In genomic region chr14:35786856-35787255, GRCh38 we compare ENCODE assay signal across 15 cellular contexts. TPM values are rescaled to one million over a fixed set of nuclear protein-coding genes. Genes with fewer than 3 reads are reported as not detected.
DNase-seq lines count a peak whose midpoint lies in the region; ATAC-seq lines count a peak whose summit lies in the region.
"Had no signal": no experiment of that assay in that cellular context is flagged by ENCODE, and none has a peak within 500 bp of the region (broad histone marks: within the 10 kb centered on the region; RNA-seq: fewer than 3 reads in every experiment).

No MANE protein-coding gene starts in this region.

- ATAC-seq in activated CD4-positive, CD25-positive, alpha-beta regulatory T cell treated with anti-CD3 and anti-CD28 coated beads, Interleukin-2, amount 50 U/mL, for 24 hours = peak; percentile 82 to 88
- ATAC-seq in stimulated activated naive CD8-positive, alpha-beta T cell treated with anti-CD3 and anti-CD28 coated beads, Interleukin-15, amount 100 ng/mL, for 72 hours = peak; percentile 80
- no peak for ATAC-seq in stimulated activated naive CD8-positive, alpha-beta T cell treated with anti-CD3 and anti-CD28 coated beads, Interleukin-15, Interleukin-2, amounts not matched to agents 100 U/mL and 50 U/mL, for 24 hours
- ATAC-seq: CD8-positive, alpha-beta T cell; GM23338 had no signal

- H3K4me1 Mint-ChIP-seq in activated naive CD4-positive, alpha-beta T cell treated with anti-CD3 and anti-CD28 coated beads for 36 hours (ENCODE audit: low read depth) = peaks cover 38% of the 10 kb centered on the region
- H3K4me1 Mint-ChIP-seq in activated naive CD4-positive, alpha-beta T cell treated with anti-CD3 and anti-CD28 coated beads, Interleukin-2, amount 10 ng/mL, durations not matched to agents 7 days and 5 days = peaks cover 16% of the 10 kb centered on the region
- H3K4me1 Mint-ChIP-seq in stimulated activated naive CD8-positive, alpha-beta T cell treated with anti-CD3 and anti-CD28 coated beads, Interleukin-15, amount 100 ng/mL, for 72 hours = peaks cover 43% of the 10 kb centered on the region
- H3K4me1 Mint-ChIP-seq: GM23338 had no signal

- no peak overlapping the region for H3K27ac Mint-ChIP-seq in activated naive CD4-positive, alpha-beta T cell treated with anti-CD3 and anti-CD28 coated beads for 36 hours
- no peak overlapping the region for H3K27ac Mint-ChIP-seq in activated naive CD4-positive, alpha-beta T cell treated with anti-CD3 and anti-CD28 coated beads, Interleukin-2, amount 10 ng/mL, durations not matched to agents 7 days and 5 days
- H3K27ac Mint-ChIP-seq in stimulated activated naive CD8-positive, alpha-beta T cell treated with anti-CD3 and anti-CD28 coated beads, Interleukin-15, amount 100 ng/mL, for 72 hours = no peak overlapping the region
- H3K27ac Mint-ChIP-seq: CD14-positive monocyte; CD8-positive, alpha-beta T cell; GM23338 had no signal

- H3K27me3 Mint-ChIP-seq in activated naive CD4-positive, alpha-beta T cell treated with anti-CD3 and anti-CD28 coated beads for 36 hours (ENCODE audit: low read depth) = no peaks in the 10 kb centered on the region
- H3K27me3 Mint-ChIP-seq in activated naive CD4-positive, alpha-beta T cell treated with anti-CD3 and anti-CD28 coated beads, Interleukin-2, amount 10 ng/mL, durations not matched to agents 7 days and 5 days = no peaks in the 10 kb centered on the region
- no peaks in the 10 kb centered on the region for H3K27me3 Mint-ChIP-seq in stimulated activated naive CD8-positive, alpha-beta T cell treated with anti-CD3 and anti-CD28 coated beads, Interleukin-15, amount 100 ng/mL, for 72 hours

- peaks cover 2% of the 10 kb centered on the region for H3K9me3 Mint-ChIP-seq in activated naive CD4-positive, alpha-beta T cell treated with anti-CD3 and anti-CD28 coated beads for 36 hours
- no peaks in the 10 kb centered on the region for H3K9me3 Mint-ChIP-seq in activated naive CD4-positive, alpha-beta T cell treated with anti-CD3 and anti-CD28 coated beads, Interleukin-2, amount 10 ng/mL, durations not matched to agents 7 days and 5 days
- H3K9me3 Mint-ChIP-seq in stimulated activated naive CD8-positive, alpha-beta T cell treated with anti-CD3 and anti-CD28 coated beads, Interleukin-15, amount 100 ng/mL, for 72 hours = peaks cover 0 to under 1% of the 10 kb centered on the region in 2 donors
- H3K9me3 Mint-ChIP-seq: GM23338 had no signal

- H3K4me3 Mint-ChIP-seq in activated naive CD4-positive, alpha-beta T cell treated with anti-CD3 and anti-CD28 coated beads for 36 hours = no peak overlapping the region
- H3K4me3 Mint-ChIP-seq in activated naive CD4-positive, alpha-beta T cell treated with anti-CD3 and anti-CD28 coated beads, Interleukin-2, amount 10 ng/mL, durations not matched to agents 7 days and 5 days = no peak overlapping the region
- no peak overlapping the region for H3K4me3 Mint-ChIP-seq in stimulated activated naive CD8-positive, alpha-beta T cell treated with anti-CD3 and anti-CD28 coated beads, Interleukin-15, amount 100 ng/mL, for 72 hours
- H3K4me3 Mint-ChIP-seq: CD14-positive monocyte; CD8-positive, alpha-beta T cell; GM23338 had no signal

- peaks cover 1% of the 10 kb centered on the region for H3K36me3 Mint-ChIP-seq in activated naive CD4-positive, alpha-beta T cell treated with anti-CD3 and anti-CD28 coated beads for 36 hours (ENCODE audit: low read depth)
- H3K36me3 Mint-ChIP-seq in activated naive CD4-positive, alpha-beta T cell treated with anti-CD3 and anti-CD28 coated beads, Interleukin-2, amount 10 ng/mL, durations not matched to agents 7 days and 5 days = peaks cover 7% of the 10 kb centered on the region

- DNase-seq in activated CD4-positive, CD25-positive, alpha-beta regulatory T cell (lab: John Stamatoyannopoulos, UW) = no peak
- DNase-seq in activated naive CD4-positive, alpha-beta T cell treated with anti-CD3 and anti-CD28 coated beads for 36 hours = peak; percentile 17
- DNase-seq in activated naive CD4-positive, alpha-beta T cell treated with anti-CD3 and anti-CD28 coated beads, Interleukin-2, amount 10 ng/mL, durations not matched to agents 7 days and 5 days = no peak
- no peak for DNase-seq in stimulated activated naive CD8-positive, alpha-beta T cell treated with anti-CD3 and anti-CD28 coated beads, Interleukin-15, amount 100 ng/mL, for 72 hours
- DNase-seq in stimulated activated naive CD8-positive, alpha-beta T cell treated with anti-CD3 and anti-CD28 coated beads, Interleukin-15, Interleukin-2, amounts not matched to agents 100 U/mL and 50 U/mL, for 24 hours = no peak
- no peak for DNase-seq in NCI-H82 (lab: John Stamatoyannopoulos, UW)
- DNase-seq: CD8-positive, alpha-beta T cell; COR-L47; DMS153; DMS79 treated with DMSO at 0.1 percent for 48 hours; EL; H7 had no signal

- CTCF ChIA-PET in activated naive CD4-positive, alpha-beta T cell treated with anti-CD3 and anti-CD28 coated beads for 36 hours (lab: Charles Lee) = interaction anchor here (0.7 kb wide), 1 partner anchor 256 kb away, joined by 5 read pairs; no protein-coding TSS in a partner anchor
- CTCF ChIA-PET in activated naive CD4-positive, alpha-beta T cell treated with anti-CD3 and anti-CD28 coated beads, Interleukin-2, amount 10 ng/mL, durations not matched to agents 7 days and 5 days (lab: Charles Lee) = interaction anchor here (0.7 kb wide), 1 partner anchor 332 kb away, joined by 3 read pairs; no protein-coding TSS in a partner anchor

- intact Hi-C loops in activated naive CD4-positive, alpha-beta T cell treated with anti-CD3 and anti-CD28 coated beads for 36 hours (cut with micrococcal nuclease) = loop anchor here (1.0 kb wide), 2 partner anchors 21 kb away; no protein-coding TSS in a partner anchor

RNA-seq across cellular contexts. Expression of gene RALGAPA1, which starts 22.2 kb away (rescaled TPM):
- 10 to 100 TPM; 18.6 to 21.0 TPM for total RNA-seq in activated naive CD4-positive, alpha-beta T cell treated with anti-CD3 and anti-CD28 coated beads for 36 hours

RNA-seq across cellular contexts. Expression of gene BRMS1L, which starts 39.3 kb away (rescaled TPM):
- 1 to 10 TPM; 4.4 to 5.3 TPM for total RNA-seq in activated naive CD4-positive, alpha-beta T cell treated with anti-CD3 and anti-CD28 coated beads for 36 hours
